ENCODE assay signal across 15 cellular contexts in the genomic region with DNA sequence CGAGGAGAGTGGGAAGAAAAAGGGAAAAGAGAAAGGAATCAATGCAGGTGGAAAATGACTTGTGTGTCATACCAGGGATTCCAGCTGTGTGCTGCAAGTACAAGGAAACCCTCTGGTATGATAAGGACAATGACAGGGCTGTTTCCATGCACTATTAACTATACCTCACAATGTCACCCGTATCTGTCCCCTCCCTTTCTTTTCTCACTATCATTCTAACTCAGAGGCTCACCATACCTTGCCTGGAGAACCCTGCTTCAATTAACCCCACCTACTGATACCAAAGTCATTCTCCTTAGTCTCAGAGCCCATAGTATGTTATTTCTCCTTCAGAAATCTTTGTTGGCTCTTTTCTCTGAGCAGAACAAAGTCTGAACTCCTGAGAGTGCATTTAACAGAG.
"Had no signal": no experiment of that assay in that cellular context is flagged by ENCODE, and none has a peak within 500 bp of the region (broad histone marks: within the 10 kb centered on the region; RNA-seq: fewer than 3 reads in every experiment).

No MANE protein-coding gene starts in this region.

- H3K4me1 ChIP-seq: esophagus muscularis mucosa, left ventricle myocardium inferior, upper lobe of left lung had no signal

- H3K27ac ChIP-seq: cardiac muscle cell, esophagus muscularis mucosa, left ventricle myocardium inferior, upper lobe of left lung had no signal

- ATAC-seq: activated CD8-positive, alpha-beta T cell treated with anti-CD3 and anti-CD28 coated beads, Interleukin-2, amount 10 ng/mL, durations not matched to agents 7 days and 5 days; activated naive CD4-positive, alpha-beta T cell treated with anti-CD3 and anti-CD28 coated beads, Interleukin-2, amount 50 U/mL, for 72 hours; activated T-cell treated with anti-CD3 and anti-CD28 coated beads, Interleukin-2, amount 50 U/mL, for 72 hours; stimulated activated naive CD8-positive, alpha-beta T cell treated with anti-CD3 and anti-CD28 coated beads, Interleukin-15, amount 100 ng/mL, for 72 hours had no signal

- H3K4me3 ChIP-seq: cardiac muscle cell, esophagus muscularis mucosa, left ventricle myocardium inferior, upper lobe of left lung had no signal

- DNase-seq: activated CD4-positive, alpha-beta T cell treated with anti-CD3 and anti-CD28 coated beads, Interleukin-2, amount 10 ng/mL, durations not matched to agents 24 days and 14 days; activated CD4-positive, CD25-positive, alpha-beta regulatory T cell; activated CD8-positive, alpha-beta memory T cell treated with anti-CD3 and anti-CD28 coated beads, Interleukin-2, amount 50 U/mL, for 48 hours; activated CD8-positive, alpha-beta T cell treated with anti-CD3 and anti-CD28 coated beads, Interleukin-2, amount 10 ng/mL, durations not matched to agents 7 days and 5 days; activated gamma-delta T cell; activated T-cell treated with anti-CD3 and anti-CD28 coated beads, Interleukin-2, amount 50 U/mL, for 72 hours; hippocampal formation; left ventricle myocardium inferior; naive B cell; stimulated activated CD4-positive, alpha-beta T cell treated with anti-CD3 and anti-CD28 coated beads, Interleukin-1b, Interleukin-23, amount 100 ng/mL, for 48 hours; stimulated activated naive CD8-positive, alpha-beta T cell treated with anti-CD3 and anti-CD28 coated beads, Interleukin-15, amount 100 ng/mL, for 72 hours; upper lobe of left lung had no signal

- H3K9me3 ChIP-seq: esophagus muscularis mucosa, upper lobe of left lung had no signal

- H3K36me3 ChIP-seq: cardiac muscle cell, esophagus muscularis mucosa, left ventricle myocardium inferior, upper lobe of left lung had no signal

- H3K27me3 ChIP-seq: cardiac muscle cell, esophagus muscularis mucosa, upper lobe of left lung had no signal
